ENCODE assay signal across 18 cellular contexts in the genomic region with DNA sequence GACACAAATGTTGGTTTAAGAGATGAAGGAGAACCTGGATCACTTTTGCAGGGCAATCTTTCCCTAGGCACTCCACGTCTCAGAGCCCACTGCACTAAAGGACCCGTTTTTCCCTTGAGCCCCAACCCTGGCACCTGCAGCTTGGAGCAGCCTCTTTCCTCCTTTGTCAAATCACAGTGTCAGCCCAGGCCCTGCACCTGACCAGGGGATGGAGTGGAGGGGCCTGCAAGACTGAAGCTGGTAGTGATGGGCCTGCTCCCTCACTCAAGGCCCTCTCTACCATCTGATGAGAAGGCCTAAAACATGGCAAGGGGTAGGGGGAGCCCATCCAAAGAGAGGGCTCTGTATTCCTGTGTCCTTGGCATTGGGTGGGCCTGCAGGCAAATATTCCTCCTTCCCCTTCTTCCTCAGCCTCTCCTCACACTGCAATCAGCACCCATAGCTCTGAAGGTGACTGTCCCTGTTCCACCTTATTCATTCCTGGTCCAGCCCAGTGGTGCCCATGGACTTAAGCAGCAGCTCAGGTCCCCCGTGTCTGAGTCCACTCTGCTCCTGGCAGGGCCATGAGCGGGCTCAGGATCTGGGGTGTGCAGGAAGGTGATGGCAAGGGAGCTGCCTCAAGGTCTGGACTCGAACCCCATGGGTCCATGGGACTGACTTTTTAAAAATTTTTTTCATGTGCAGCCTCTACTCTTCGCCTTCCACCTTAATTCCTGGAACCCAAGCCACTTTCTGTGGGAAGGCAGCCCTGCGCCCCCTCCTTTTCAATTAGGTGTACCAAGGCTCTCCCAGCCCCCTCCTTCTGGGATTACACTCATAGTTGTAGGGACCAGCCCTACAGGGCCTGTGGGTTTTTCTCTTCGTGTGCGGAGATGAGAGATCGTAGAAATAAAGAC. TPM values are rescaled to one million over a fixed set of nuclear protein-coding genes. Genes with fewer than 3 reads are reported as not detected.
"Had no signal": no experiment of that assay in that cellular context is flagged by ENCODE, and none has a peak within 500 bp of the region (broad histone marks: within the 10 kb centered on the region; RNA-seq: fewer than 3 reads in every experiment).

No MANE protein-coding gene starts in this region.

- H3K9me3 Mint-ChIP-seq: dendritic cell treated with granulocyte-macrophage colony-stimulating factor and Interleukin-4, amounts not matched to agents 40 ng/mL and 50 ng/mL, for 4 days; effector memory CD8-positive, alpha-beta T cell; natural killer cell had no signal

- H3K4me1 Mint-ChIP-seq: natural killer cell, neural crest cell had no signal

- DNase-seq: effector memory CD8-positive, alpha-beta T cell; foreskin melanocyte; kidney glomerular epithelial cell; mammary epithelial cell; natural killer cell; nucleus accumbens; right lobe of liver; stimulated activated CD4-positive, alpha-beta T cell treated with anti-CD3 and anti-CD28 coated beads, Interleukin-2, amount 100 ng/mL, for 24 hours; stimulated activated naive CD4-positive, alpha-beta T cell treated with Interleukin-2 at 50 U/mL for 16 hours; upper lobe of left lung had no signal

- H3K36me3 Mint-ChIP-seq: natural killer cell had no signal

- H3K4me3 Mint-ChIP-seq: dendritic cell treated with granulocyte-macrophage colony-stimulating factor and Interleukin-4, amounts not matched to agents 40 ng/mL and 50 ng/mL, for 4 days; effector memory CD8-positive, alpha-beta T cell; natural killer cell; neural crest cell had no signal

- H3K27ac Mint-ChIP-seq: dendritic cell treated with granulocyte-macrophage colony-stimulating factor and Interleukin-4, amounts not matched to agents 40 ng/mL and 50 ng/mL, for 4 days; effector memory CD8-positive, alpha-beta T cell; natural killer cell had no signal

- ATAC-seq: effector memory CD8-positive, alpha-beta T cell; natural killer cell; pancreas; right lobe of liver had no signal

RNA-seq across cellular contexts. Expression of gene RAET1G, which starts 6.7 kb away (rescaled TPM):
- total RNA-seq: epithelial cell of proximal tubule, myocyte, neural crest cell, right lobe of liver, skeletal muscle tissue had no signal

RNA-seq across cellular contexts. Expression of gene RAET1E, which starts 18.3 kb away (rescaled TPM):
- total RNA-seq: epithelial cell of proximal tubule, hepatocyte, natural killer cell, neural crest cell, renal cortical epithelial cell, right lobe of liver had no signal

RNA-seq across cellular contexts. Expression of gene ULBP2, which starts 25.6 kb away (rescaled TPM):
- total RNA-seq: skeletal muscle tissue had no signal

RNA-seq across cellular contexts. Expression of gene ULBP1, which starts 47.5 kb away (rescaled TPM):
- total RNA-seq: skeletal muscle tissue had no signal
